18 cellular contexts compared by ENCODE assay signal in genomic region chr16:61289141-61289540, GRCh38.
DNase-seq lines count a peak whose midpoint lies in the region; ATAC-seq and TF ChIP-seq lines count a peak whose summit lies in the region.
"Had no signal": no experiment of that assay in that cellular context is flagged by ENCODE, and none has a peak within 500 bp of the region (broad histone marks: within the 10 kb centered on the region; RNA-seq: fewer than 3 reads in every experiment).

No MANE protein-coding gene starts in this region.

- H3K9me3 ChIP-seq in SK-N-MC (ENCODE audit: low read depth, low read length): no peaks in the 10 kb centered on the region
- no peaks in the 10 kb centered on the region for H3K9me3 ChIP-seq in neuronal stem cell (replicated peaks in 1 of 2; ENCODE audit: control insufficient read depth in 2 of 2, insufficient read depth in 1 of 2, low read depth in 1 of 2, low read length in 2 of 2)
- H3K9me3 ChIP-seq: Caco-2 had no signal

- H3K4me1 Mint-ChIP-seq in GM23338: peaks cover 18% of the 10 kb centered on the region; the same call in 2 of the 3 replicates

- H4K91ac ChIP-seq in neuronal stem cell (ENCODE audit: low read depth, low read length, poor library complexity): no peak overlapping the region

- H2BK12ac ChIP-seq in neuronal stem cell (ENCODE audit: low read length): no peak overlapping the region

- no peak overlapping the region for H3K18ac ChIP-seq in neuronal stem cell (ENCODE audit: low read length)

- H3K4me2 ChIP-seq in GM23338 (no peak overlapping the region), neuronal stem cell (ENCODE audit: insufficient read depth, low read length, poor library complexity, severe bottlenecking) (no peak overlapping the region)
- H3K4me2 ChIP-seq: KMS-11 had no signal

- H3F3A ChIP-seq in GM23338 (replicated peaks; ENCODE audit: low read depth): no peaks in the 10 kb centered on the region

- H3K23ac ChIP-seq in neuronal stem cell (ENCODE audit: low read depth, low read length, poor library complexity): no peak overlapping the region

- DNase-seq in A172 (ENCODE audit: low spot score) (peak; percentile 10), GM23338 (ENCODE audit: low spot score) (no peak), SK-N-MC (ENCODE audit: low read depth, low spot score) (no peak), neuronal stem cell (ENCODE audit: low spot score) (no peak), NCI-H774 (lab: John Stamatoyannopoulos, UW) (no peak), GM10266 (ENCODE audit: extremely low spot score) (no peak)
- DNase-seq: ACHN; Caco-2; CD8-positive, alpha-beta T cell; DND-41; GDM1; GM23248; H9 had no signal

- WGBS in neuronal stem cell (ENCODE audit: extremely low coverage in 2 of 2, insufficient read length in 2 of 2, insufficient replicate concordance in 1 of 2), 2 donors: no CpG with 5 or more reads among the region's 2 CpGs

- no peak overlapping the region for H2BK15ac ChIP-seq in neuronal stem cell (ENCODE audit: low read length)

- H3K27me3 ChIP-seq in GM23338 (ENCODE audit: insufficient read depth) (no peaks in the 10 kb centered on the region), neuronal stem cell (ENCODE audit: control insufficient read depth in 3 of 3, insufficient read depth in 3 of 3, low read depth in 1 of 3, low read length in 3 of 3) (no peaks in the 10 kb centered on the region)

- H3K27ac ChIP-seq in GM23338 (ENCODE audit: low read depth) (no peak overlapping the region), SK-N-MC (peak overlapping the region; percentile 44; the same call in 1 of the 2 replicates), neuronal stem cell (replicated peaks; ENCODE audit: low read length) (no peak overlapping the region)
- H3K27ac ChIP-seq: 22Rv1, C4-2B, GM23248, KMS-11 had no signal

- no peaks in the 10 kb centered on the region for H3K36me3 Mint-ChIP-seq in GM23338 (ENCODE audit: low read depth)
- H3K36me3 Mint-ChIP-seq: CD8-positive, alpha-beta T cell had no signal

- H3K79me1 ChIP-seq in neuronal stem cell (ENCODE audit: low read depth, low read length): no peaks in the 10 kb centered on the region

- H3K27me3 Mint-ChIP-seq in GM23338 (ENCODE audit: insufficient read depth, low read depth, poor library complexity): no peaks in the 10 kb centered on the region

- TF ChIP-seq CTCF in GM23338 (conservative IDR thresholded peaks at IDR 0.05; ENCODE audit: low read depth in 2 of 2): no peak
- TF ChIP-seq CTCF in GM10266 (IDR thresholded peaks at IDR 0.05; ENCODE audit: control insufficient read depth, insufficient read depth, low read depth, missing control alignments): no peak

- no peak for ATAC-seq in GM23338
- no peak for ATAC-seq in HG02870 (IDR thresholded peaks at IDR 0.05; ENCODE audit: unreplicated experiment)
- ATAC-seq: CD8-positive, alpha-beta T cell; HepG2 had no signal

- H3K9me2 ChIP-seq in GM23338 (ENCODE audit: insufficient read depth): no peaks in the 10 kb centered on the region

- H3K4me3 Mint-ChIP-seq in GM23338: no peak overlapping the region
- H3K4me3 Mint-ChIP-seq: CD8-positive, alpha-beta T cell had no signal

- no peaks in the 10 kb centered on the region for H3K79me2 ChIP-seq in GM23338 (replicated peaks; ENCODE audit: insufficient read depth)

- no peak overlapping the region for H4K8ac ChIP-seq in neuronal stem cell (ENCODE audit: low read depth, low read length)

- H3K4me1 ChIP-seq in GM23338 (ENCODE audit: insufficient read depth) (peaks cover 20% of the 10 kb centered on the region), neuronal stem cell (ENCODE audit: control insufficient read depth in 2 of 2, insufficient read depth in 1 of 2, low read depth in 1 of 2, low read length in 2 of 2) (no peaks in the 10 kb centered on the region)
- H3K4me1 ChIP-seq: Caco-2 had no signal

- H2AFZ ChIP-seq in GM23338 (no peak overlapping the region), neuronal stem cell (ENCODE audit: low read length) (peak overlapping the region; percentile 79)
- H2AFZ ChIP-seq: GM23248 had no signal

- no peak overlapping the region for H2BK120ac ChIP-seq in neuronal stem cell (ENCODE audit: low read depth, low read length)

- no peak overlapping the region for H2BK5ac ChIP-seq in neuronal stem cell (ENCODE audit: low read length)

- no peak overlapping the region for H3K14ac ChIP-seq in neuronal stem cell (ENCODE audit: low read length)

- no peak overlapping the region for H3K4ac ChIP-seq in neuronal stem cell (ENCODE audit: low read length)

- H3K27ac Mint-ChIP-seq in GM23338: peak overlapping the region; percentile 21; the same call in 1 of the 2 replicates
- H3K27ac Mint-ChIP-seq: CD8-positive, alpha-beta T cell; H9 had no signal

- H3K4me3 ChIP-seq in GM23338: no peak overlapping the region
- H3K4me3 ChIP-seq in SK-N-MC: no peak overlapping the region
- no peak overlapping the region for H3K4me3 ChIP-seq in neuronal stem cell (ENCODE audit: low read length in 2 of 2)
- H3K4me3 ChIP-seq: GM23248 had no signal

- H2AK5ac ChIP-seq in neuronal stem cell (ENCODE audit: low read depth, low read length): no peak overlapping the region

- H3K9ac ChIP-seq in SK-N-MC (ENCODE audit: insufficient read length) (no peak overlapping the region), neuronal stem cell (ENCODE audit: low read depth, low read length, poor library complexity) (no peak overlapping the region)
- H3K9ac ChIP-seq: GM23248, KMS-11 had no signal

- no peaks in the 10 kb centered on the region for H3K36me3 ChIP-seq in GM23338 (ENCODE audit: insufficient read depth)
- H3K36me3 ChIP-seq in SK-N-MC (ENCODE audit: insufficient read depth, low read length): no peaks in the 10 kb centered on the region
- H3K36me3 ChIP-seq in neuronal stem cell (replicated peaks in 1 of 2; ENCODE audit: control insufficient read depth in 2 of 2, insufficient read depth in 2 of 2, low read length in 2 of 2): no peaks in the 10 kb centered on the region

- H4K20me1 ChIP-seq in GM23338 (replicated peaks; ENCODE audit: insufficient read depth): no peaks in the 10 kb centered on the region

- H3K9me3 Mint-ChIP-seq in GM23338: no peaks in the 10 kb centered on the region
- H3K9me3 Mint-ChIP-seq: H9 had no signal

TF ChIP-seq in GM23338, 12 proteins besides CTCF, POLR2A, EP300 and RAD21 (continues in another document):
- TF ChIP-seq NANOG (IDR thresholded peaks at IDR 0.05; ENCODE audit: borderline replicate concordance) (no peak), STAT1 (IDR thresholded peaks at IDR 0.05; ENCODE audit: unreplicated experiment) (no peak), EZH2phosphoT487 (IDR thresholded peaks at IDR 0.05; ENCODE audit: unreplicated experiment) (no peak), ZNF114 (CRISPR knock-in tag; IDR thresholded peaks at IDR 0.05) (no peak), REST (IDR thresholded peaks at IDR 0.05; ENCODE audit: unreplicated experiment) (no peak), EZH2 (IDR thresholded peaks at IDR 0.05; ENCODE audit: low read depth, unreplicated experiment) (no peak), ETS1 (IDR thresholded peaks at IDR 0.05) (no peak), CREB1 (CRISPR knock-in tag; IDR thresholded peaks at IDR 0.05; ENCODE audit: low read depth) (no peak)
